Comparison of ENCODE assay signal across 19 cellular contexts in the genomic region with DNA sequence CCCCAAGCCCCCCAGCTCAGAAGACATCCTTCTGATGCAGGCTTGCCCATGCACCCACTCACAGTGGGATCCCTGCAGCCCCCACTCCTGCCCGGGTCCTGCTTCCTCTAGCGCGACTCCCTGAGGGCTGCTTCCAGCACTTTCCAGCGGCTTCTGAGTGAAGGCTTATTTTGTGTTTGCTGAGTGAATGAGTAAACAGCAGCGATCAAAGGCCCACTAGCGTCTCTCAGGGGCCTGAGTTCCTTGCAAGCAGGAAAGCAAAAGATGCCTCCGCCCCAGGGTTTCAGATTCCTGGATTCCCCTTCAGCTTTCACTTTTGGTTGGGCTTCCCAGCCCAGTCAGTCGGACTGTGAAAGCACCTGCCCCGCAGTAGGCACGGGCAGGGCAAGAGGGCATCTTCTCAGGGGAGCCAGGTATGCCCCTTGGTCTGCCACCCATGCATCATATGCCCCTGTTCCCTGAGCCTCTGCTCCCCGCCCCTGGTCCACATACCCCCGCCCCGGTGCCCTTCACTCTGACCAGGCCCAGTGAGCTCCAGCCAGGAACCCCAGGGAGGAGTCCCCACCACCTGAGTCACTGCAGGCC. TPM values are rescaled to one million over a fixed set of nuclear protein-coding genes. Genes with fewer than 3 reads are reported as not detected.
DNase-seq lines count a peak whose midpoint lies in the region; ATAC-seq and TF ChIP-seq lines count a peak whose summit lies in the region.
"Had no signal": no experiment of that assay in that cellular context is flagged by ENCODE, and none has a peak within 500 bp of the region (broad histone marks: within the 10 kb centered on the region; RNA-seq: fewer than 3 reads in every experiment).

No MANE protein-coding gene starts in this region.

- no peak overlapping the region for H3K4me3 ChIP-seq in HEK293 (ENCODE audit: low read depth, low read length)
- peak overlapping the region; percentile 15 for H3K4me3 ChIP-seq in psoas muscle
- peak overlapping the region in 1 of 2 donors; percentile 24 for H3K4me3 ChIP-seq in gastroesophageal sphincter
- H3K4me3 ChIP-seq: GM12878 had no signal

- no peaks in the 10 kb centered on the region for H3K9me3 Mint-ChIP-seq in activated T-helper 17 cell treated with anti-CD3 and anti-CD28 coated beads, Interleukin-2, amount 50 U/mL, for 72 hours
- H3K9me3 Mint-ChIP-seq: activated CD4-positive, alpha-beta T cell treated with anti-CD3 and anti-CD28 coated beads, Interleukin-2, amount 10 ng/mL, durations not matched to agents 24 days and 14 days; activated T-cell treated with anti-CD3 and anti-CD28 coated beads, Interleukin-2, amount 50 U/mL, for 4 hours; naive B cell had no signal

- H3K36me3 ChIP-seq in HEK293 (ENCODE audit: control insufficient read depth in 2 of 2, insufficient read depth in 1 of 2, low read length in 2 of 2): peaks cover 3 to 12% of the 10 kb centered on the region in 2 experiments; a peak in 2 of 3 replicates
- H3K36me3 ChIP-seq in psoas muscle (ENCODE audit: insufficient read depth in 1 of 2, low read depth in 1 of 2): peaks cover 3 to 21% of the 10 kb centered on the region in 2 donors
- H3K36me3 ChIP-seq in gastroesophageal sphincter: peaks cover 0 to 24% of the 10 kb centered on the region in 2 donors

- H3K4me3 Mint-ChIP-seq in activated T-helper 17 cell treated with anti-CD3 and anti-CD28 coated beads, Interleukin-2, amount 50 U/mL, for 72 hours: no peak overlapping the region
- H3K4me3 Mint-ChIP-seq: activated CD4-positive, alpha-beta T cell treated with anti-CD3 and anti-CD28 coated beads, Interleukin-2, amount 10 ng/mL, durations not matched to agents 24 days and 14 days; activated T-cell treated with anti-CD3 and anti-CD28 coated beads, Interleukin-2, amount 50 U/mL, for 4 hours had no signal

- H3K4me1 Mint-ChIP-seq in activated T-helper 17 cell treated with anti-CD3 and anti-CD28 coated beads, Interleukin-2, amount 50 U/mL, for 72 hours: peaks cover 12% of the 10 kb centered on the region

- H3K27ac ChIP-seq in HEK293 (ENCODE audit: extremely low read depth, low read depth, low read length): no peak overlapping the region
- H3K27ac ChIP-seq in psoas muscle: no peak overlapping the region
- H3K27ac ChIP-seq in gastroesophageal sphincter: no peak overlapping the region

- WGBS in psoas muscle, 3 donors: 65 to 75% (median 75%) methylated on average over 13 of the region's 13 CpGs
- WGBS in gastroesophageal sphincter (ENCODE audit: low coverage in 1 of 2), 2 donors: 60 to 82% methylated on average over 1 to 2 of the region's 13 CpGs

- H3K27me3 ChIP-seq in psoas muscle (ENCODE audit: insufficient read depth in 3 of 3, low read length in 2 of 3) (no peaks in the 10 kb centered on the region), gastroesophageal sphincter (no peaks in the 10 kb centered on the region)

- H3K27me3 Mint-ChIP-seq in activated T-helper 17 cell treated with anti-CD3 and anti-CD28 coated beads, Interleukin-2, amount 50 U/mL, for 72 hours: no peaks in the 10 kb centered on the region
- H3K27me3 Mint-ChIP-seq: activated CD4-positive, alpha-beta T cell treated with anti-CD3 and anti-CD28 coated beads, Interleukin-2, amount 10 ng/mL, durations not matched to agents 24 days and 14 days; naive B cell had no signal

- no peak for TF ChIP-seq EP300 in gastroesophageal sphincter (IDR thresholded peaks at IDR 0.05)

- CTCF ChIA-PET in HEK293 (lab: Yijun Ruan, JAX): no interaction called here

- intact Hi-C loops in psoas muscle (cut with DNase I): no loop called here

- POLR2A ChIA-PET in HEK293 (lab: Yijun Ruan, JAX): no interaction called here

- no peak for TF ChIP-seq CTCF in HEK293 (tag by site-specific recombination; IDR thresholded peaks at IDR 0.05)
- TF ChIP-seq CTCF in psoas muscle (IDR thresholded peaks at IDR 0.05): no peak
- TF ChIP-seq CTCF in gastroesophageal sphincter (IDR thresholded peaks at IDR 0.05): no peak

- DNase-seq in RPMI8226 (peak; percentile 25), iPS-NIHi7 (ENCODE audit: extremely low spot score) (peak; percentile 35), psoas muscle (no peak), medulla oblongata (ENCODE audit: extremely low spot score) (no peak)
- DNase-seq: activated CD4-positive, alpha-beta T cell treated with anti-CD3 and anti-CD28 coated beads, Interleukin-2, amount 10 ng/mL, durations not matched to agents 24 days and 14 days; activated T-cell treated with anti-CD3 and anti-CD28 coated beads, Interleukin-2, amount 50 U/mL, for 4 hours; amygdala; C1 segment of cervical spinal cord; KBM-7; naive B cell; NCI-H1417; stimulated activated naive CD4-positive, alpha-beta T cell treated with Interleukin-2 at 50 U/mL for 16 hours; T-helper 1 cell had no signal

- H3K9me3 ChIP-seq in HEK293 (ENCODE audit: control insufficient read depth, insufficient read depth, low read depth, low read length) (no peaks in the 10 kb centered on the region), psoas muscle (no peaks in the 10 kb centered on the region), gastroesophageal sphincter (no peaks in the 10 kb centered on the region)

- H3K27ac Mint-ChIP-seq in activated T-helper 17 cell treated with anti-CD3 and anti-CD28 coated beads, Interleukin-2, amount 50 U/mL, for 72 hours: no peak overlapping the region
- H3K27ac Mint-ChIP-seq: activated CD4-positive, alpha-beta T cell treated with anti-CD3 and anti-CD28 coated beads, Interleukin-2, amount 10 ng/mL, durations not matched to agents 24 days and 14 days had no signal

- TF ChIP-seq POLR2A in gastroesophageal sphincter (IDR thresholded peaks at IDR 0.05): no peak

- no peak for ATAC-seq in psoas muscle
- ATAC-seq in activated T-helper 17 cell treated with anti-CD3 and anti-CD28 coated beads, Interleukin-2, amount 50 U/mL, for 72 hours (replicated peaks): no peak
- ATAC-seq in HG02623 (IDR thresholded peaks at IDR 0.05; ENCODE audit: unreplicated experiment): no peak
- ATAC-seq in gastroesophageal sphincter: no peak
- ATAC-seq: activated T-cell treated with anti-CD3 and anti-CD28 coated beads, Interleukin-2, amount 50 U/mL, for 4 hours; GM12878; sciatic nerve had no signal

- H3K36me3 Mint-ChIP-seq in activated T-helper 17 cell treated with anti-CD3 and anti-CD28 coated beads, Interleukin-2, amount 50 U/mL, for 72 hours (ENCODE audit: low read depth): peaks cover 31% of the 10 kb centered on the region

- H3K4me1 ChIP-seq in HEK293 (ENCODE audit: control insufficient read depth, insufficient read depth, low read length): no peaks in the 10 kb centered on the region
- H3K4me1 ChIP-seq in psoas muscle: peaks cover 3% of the 10 kb centered on the region
- peaks cover 0 to 6% (median 0%) of the 10 kb centered on the region in 3 donors for H3K4me1 ChIP-seq in gastroesophageal sphincter

TF ChIP-seq in HEK293, 187 proteins besides CTCF, POLR2A, EP300 and RAD21:
- TF ChIP-seq ZNF837 (tag by site-specific recombination; IDR thresholded peaks at IDR 0.05): no peak
- no peak for TF ChIP-seq ZNF514 (tag by site-specific recombination; IDR thresholded peaks at IDR 0.05)
- peak; percentile 59; the same call in 1 of the 2 replicates for TF ChIP-seq ZNF449 (tag by site-specific recombination; IDR thresholded peaks at IDR 0.05)
- TF ChIP-seq ZNF561 (tag by site-specific recombination; IDR thresholded peaks at IDR 0.05; ENCODE audit: borderline replicate concordance): no peak

RNA-seq across cellular contexts. Expression of gene FADD, which starts 9.2 kb away (rescaled TPM):
- total RNA-seq in psoas muscle (10 to 100 TPM in 3 of 4 donors, 1 to 10 TPM in 1; 7.9 to 11.3 (median 10.3) TPM), gastroesophageal sphincter (10 to 100 TPM; 17.0 to 26.6 (median 21.9) TPM)
- 10 to 100 TPM; 10.7 to 49.2 (median 25.7) TPM for polyA plus RNA-seq in psoas muscle
- 10 to 100 TPM; 25.5 to 37.1 TPM for total RNA-seq in activated T-helper 17 cell treated with anti-CD3 and anti-CD28 coated beads, Interleukin-2, amount 50 U/mL, for 72 hours

RNA-seq across cellular contexts. Expression of gene PPFIA1, which starts 58.2 kb away (rescaled TPM):
- total RNA-seq in psoas muscle: 10 to 100 TPM; 31.2 to 49.5 (median 44.2) TPM
- 10 to 100 TPM; 16.7 to 34.3 (median 22.1) TPM for polyA plus RNA-seq in psoas muscle
- 10 to 100 TPM; 34.0 to 44.5 TPM for total RNA-seq in activated T-helper 17 cell treated with anti-CD3 and anti-CD28 coated beads, Interleukin-2, amount 50 U/mL, for 72 hours
- 10 to 100 TPM; 54.3 to 68.8 (median 61.5) TPM for total RNA-seq in gastroesophageal sphincter

Comparison
In these comparisons a context has a peak if more than half of its experiments do, and no peak if none do; other contexts are left out.
1. DNase-seq: peak in RPMI8226 (single experiment) and iPS-NIHi7 (single experiment); none in psoas muscle (0 of 2) and medulla oblongata (single experiment).